In the genomic region with DNA sequence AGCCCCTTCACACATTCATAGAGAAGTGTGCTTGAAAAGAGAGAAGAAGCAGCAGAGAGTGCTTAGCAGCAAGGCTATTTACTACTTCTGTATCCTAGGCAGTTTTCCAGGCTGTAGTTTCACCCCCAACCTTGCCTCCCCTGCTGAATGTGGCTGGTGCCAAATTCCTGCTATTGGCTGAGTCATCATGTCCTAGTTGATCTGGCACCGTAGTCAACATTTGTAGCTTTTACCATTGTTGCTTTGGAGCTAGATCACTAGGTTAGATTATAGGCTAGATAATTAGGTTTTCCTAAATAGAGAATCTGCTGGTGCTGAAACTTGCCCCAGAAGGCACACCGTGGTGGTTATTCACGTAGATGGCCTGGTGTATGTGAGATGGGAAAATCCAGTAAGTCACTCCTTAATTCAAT, we compare ENCODE assay signal across 8 cellular contexts. TPM values are rescaled to one million over a fixed set of nuclear protein-coding genes. Genes with fewer than 3 reads are reported as not detected.
A peak's percentile ranks its signal among the peaks of the same experiment; 100 is the strongest.
DNase-seq lines count a peak whose midpoint lies in the region; ATAC-seq and TF ChIP-seq lines count a peak whose summit lies in the region.

No MANE protein-coding gene starts in this region.

- H3K4me1 ChIP-seq in psoas muscle, result peaks cover 22% of the 10 kb centered on the region

- H3K27ac ChIP-seq in psoas muscle, result peak overlapping the region; percentile 70

- H3K9me3 ChIP-seq in psoas muscle, result no peaks in the 10 kb centered on the region

- intact Hi-C loops in psoas muscle (cut with DNase I), result no loop called here

- ATAC-seq in psoas muscle (peak; percentile 81 to 95 (median 94)), HG03520 (IDR thresholded peaks at IDR 0.05; ENCODE audit: unreplicated experiment) (no peak), GM21723 (IDR thresholded peaks at IDR 0.05; ENCODE audit: unreplicated experiment) (no peak)
- ATAC-seq in stimulated activated naive CD8-positive, alpha-beta T cell treated with anti-CD3 and anti-CD28 coated beads, Interleukin-15, Interleukin-2, amounts not matched to agents 100 U/mL and 50 U/mL, for 24 hours, result no peak

- peak overlapping the region; percentile 9 for H3K4me3 ChIP-seq in psoas muscle

- H3K27me3 ChIP-seq in psoas muscle (ENCODE audit: insufficient read depth in 3 of 3, low read length in 2 of 3), result no peaks in the 10 kb centered on the region

- TF ChIP-seq CTCF in psoas muscle (IDR thresholded peaks at IDR 0.05), result no peak

- 3 to 16% (median 9%) methylated on average over 3 of the region's 3 CpGs for WGBS in psoas muscle, 3 donors

- DNase-seq in HCEC 1CT, result peak; percentile 85
- peak; percentile 76 for DNase-seq in SK-N-DZ (ENCODE audit: low spot score)
- peak; percentile 76 for DNase-seq in glomerular visceral epithelial cell (ENCODE audit: extremely low spot score)
- peak; percentile 48 to 62 for DNase-seq in psoas muscle
- DNase-seq in stimulated activated naive CD8-positive, alpha-beta T cell treated with anti-CD3 and anti-CD28 coated beads, Interleukin-15, Interleukin-2, amounts not matched to agents 100 U/mL and 50 U/mL, for 24 hours, result no peak
- DNase-seq in COLO668 (lab: John Stamatoyannopoulos, UW; ENCODE audit: unreplicated experiment), result no peak

- no peaks in the 10 kb centered on the region for H3K36me3 ChIP-seq in psoas muscle (ENCODE audit: insufficient read depth in 1 of 2, low read depth in 1 of 2)

RNA-seq across cellular contexts. Expression of gene ARHGAP42, which starts 32.7 kb away (rescaled TPM):
- 4.6 and 4.9 TPM in 2 replicates for polyA plus RNA-seq in SK-N-DZ (2014; cell fraction: cytosol; rRNA removed)
- 2.9 and 6.6 TPM in 2 replicates for polyA plus RNA-seq in SK-N-DZ (2014; cell fraction: nucleus; rRNA removed)
- total RNA-seq in psoas muscle, result 10 to 100 TPM in 3 of 4 donors, 1 to 10 TPM in 1; 4.8 to 12.3 (median 11.5) TPM
- 1 to 10 TPM; 3.8 to 7.2 (median 4.2) TPM for polyA plus RNA-seq in psoas muscle

Comparison
In these comparisons a context has a peak if more than half of its experiments do, and no peak if none do; other contexts are left out.
1. DNase-seq: peak in HCEC 1CT (single experiment), SK-N-DZ (single experiment), glomerular visceral epithelial cell (single experiment) and psoas muscle (2 of 2); none in stimulated activated naive CD8-positive, alpha-beta T cell treated with anti-CD3 and anti-CD28 coated beads, Interleukin-15, Interleukin-2, amounts not matched to agents 100 U/mL and 50 U/mL, for 24 hours (single experiment) and COLO668 (single experiment).
2. ATAC-seq: peak in psoas muscle (4 of 4); none in stimulated activated naive CD8-positive, alpha-beta T cell treated with anti-CD3 and anti-CD28 coated beads, Interleukin-15, Interleukin-2, amounts not matched to agents 100 U/mL and 50 U/mL, for 24 hours (single experiment), HG03520 (single experiment) and GM21723 (single experiment).